In the genomic region with DNA sequence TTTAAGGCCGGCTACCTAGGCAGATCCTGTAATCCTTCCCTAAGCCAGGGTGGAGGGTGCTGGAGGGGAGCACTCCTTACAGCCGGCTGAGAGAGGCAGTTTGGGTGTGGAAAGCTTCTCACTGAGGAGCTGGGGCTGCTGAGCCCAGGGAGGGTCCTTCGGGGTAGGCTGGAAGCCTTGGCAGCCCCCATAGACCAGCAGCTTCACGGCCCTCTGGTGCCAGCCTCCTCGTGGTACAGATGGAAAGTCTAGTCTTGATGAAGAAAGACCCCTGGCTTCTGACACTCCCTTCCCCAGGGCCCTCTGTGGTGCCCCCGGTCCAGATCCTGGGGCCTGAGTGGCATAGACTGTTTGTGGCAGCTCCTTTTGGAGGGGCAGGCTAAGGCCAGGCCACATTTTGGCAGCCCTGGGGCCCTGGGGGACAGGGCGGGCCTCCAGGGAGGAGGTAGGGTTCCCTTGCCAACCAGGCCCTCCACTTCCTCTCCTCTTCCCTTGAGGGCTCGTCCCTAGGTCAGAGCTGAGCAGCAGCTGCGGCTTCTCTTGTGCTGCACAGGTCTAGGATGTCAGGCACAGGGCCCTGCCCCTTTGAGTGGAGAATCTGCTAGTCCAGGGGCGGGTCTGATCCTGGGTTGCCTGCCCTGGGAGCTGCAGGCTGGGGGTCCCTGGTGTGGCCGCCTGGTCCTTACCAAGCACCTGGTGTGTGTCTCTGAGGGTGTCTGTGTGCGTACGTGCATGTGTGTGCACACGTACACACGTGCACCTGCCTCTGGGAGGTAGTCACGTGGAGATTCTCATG, we compare ENCODE assay signal across 8 cellular contexts. TPM values are rescaled to one million over a fixed set of nuclear protein-coding genes. Genes with fewer than 3 reads are reported as not detected.
A peak's percentile ranks its signal among the peaks of the same experiment; 100 is the strongest.
DNase-seq lines count a peak whose midpoint lies in the region; ATAC-seq and TF ChIP-seq lines count a peak whose summit lies in the region.

No MANE protein-coding gene starts in this region.

- no peak overlapping the region for H2AK5ac ChIP-seq in mesendoderm (ENCODE audit: low read length)

- peak; percentile 24 for ATAC-seq in HG03196 (IDR thresholded peaks at IDR 0.05; ENCODE audit: unreplicated experiment)
- no peak for ATAC-seq in activated CD8-positive, alpha-beta memory T cell treated with anti-CD3 and anti-CD28 coated beads, Interleukin-2, amount 10 ng/mL, durations not matched to agents 7 days and 5 days
- ATAC-seq in natural killer cell = no peak

- peaks cover 30% of the 10 kb centered on the region for H3K79me2 ChIP-seq in mesendoderm (ENCODE audit: control insufficient read depth, insufficient read depth, low read length)

- CTCF ChIA-PET in activated CD8-positive, alpha-beta memory T cell treated with anti-CD3 and anti-CD28 coated beads, Interleukin-2, amount 10 ng/mL, durations not matched to agents 7 days and 5 days (lab: Charles Lee) = interaction anchor here (0.9 to 9.1 kb wide), 7 partner anchors 13 to 360 kb away, joined by 3 to 112 read pairs (median 5); a partner anchor contains a TSS

- no peak overlapping the region for H3K27ac ChIP-seq in mesendoderm (ENCODE audit: low read depth, low read length)

- H3K56ac ChIP-seq in mesendoderm (ENCODE audit: low read length) = no peak overlapping the region

- H3K79me1 ChIP-seq in mesendoderm (ENCODE audit: low read length) = peaks cover 23% of the 10 kb centered on the region

- H3K27ac Mint-ChIP-seq in activated CD8-positive, alpha-beta memory T cell treated with anti-CD3 and anti-CD28 coated beads, Interleukin-2, amount 10 ng/mL, durations not matched to agents 7 days and 5 days = peak overlapping the region; percentile 75
- peak overlapping the region; percentile 56 to 65 for H3K27ac Mint-ChIP-seq in natural killer cell

- no peak overlapping the region for H3K23ac ChIP-seq in mesendoderm (ENCODE audit: low read length)

- H3K9ac ChIP-seq in mesendoderm (ENCODE audit: low read length) = no peak overlapping the region

- no CpG with 5 or more reads among the region's 16 CpGs for WGBS in mesendoderm (ENCODE audit: extremely low coverage, insufficient coverage, low lambda C conversion rate)

- no peak overlapping the region for H3K18ac ChIP-seq in mesendoderm (ENCODE audit: low read length)

- H3K36me3 ChIP-seq in mesendoderm (ENCODE audit: control insufficient read depth, insufficient read depth, low read length) = peaks cover 4% of the 10 kb centered on the region

- H3K27me3 Mint-ChIP-seq in activated CD8-positive, alpha-beta memory T cell treated with anti-CD3 and anti-CD28 coated beads, Interleukin-2, amount 10 ng/mL, durations not matched to agents 7 days and 5 days = no peaks in the 10 kb centered on the region
- H3K27me3 Mint-ChIP-seq in natural killer cell (ENCODE audit: low read depth in 2 of 2) = no peaks in the 10 kb centered on the region

- no peak overlapping the region for H2BK15ac ChIP-seq in mesendoderm (replicated peaks; ENCODE audit: low read depth)

- H3K9me3 Mint-ChIP-seq in activated CD8-positive, alpha-beta memory T cell treated with anti-CD3 and anti-CD28 coated beads, Interleukin-2, amount 10 ng/mL, durations not matched to agents 7 days and 5 days (ENCODE audit: low read depth) = no peaks in the 10 kb centered on the region
- H3K9me3 Mint-ChIP-seq in natural killer cell = no peaks in the 10 kb centered on the region

- H2BK120ac ChIP-seq in mesendoderm (ENCODE audit: low read depth, low read length) = no peak overlapping the region

- no peak overlapping the region for H2BK5ac ChIP-seq in mesendoderm (ENCODE audit: low read length)

- no peaks in the 10 kb centered on the region for H3K27me3 ChIP-seq in mesendoderm (ENCODE audit: insufficient read depth, low read length, poor library complexity)

- H3K4me1 ChIP-seq in mesendoderm (ENCODE audit: control insufficient read depth, low read depth, low read length) = no peaks in the 10 kb centered on the region

- H3K4me3 ChIP-seq in mesendoderm (ENCODE audit: low read length) = no peak overlapping the region

- intact Hi-C loops in natural killer cell (cut with micrococcal nuclease) = no loop called here

- H3K4me2 ChIP-seq in mesendoderm (ENCODE audit: low read length) = no peak overlapping the region

- no peak overlapping the region for H4K8ac ChIP-seq in mesendoderm (ENCODE audit: low read depth, low read length)

- H3K36me3 Mint-ChIP-seq in activated CD8-positive, alpha-beta memory T cell treated with anti-CD3 and anti-CD28 coated beads, Interleukin-2, amount 10 ng/mL, durations not matched to agents 7 days and 5 days = peaks cover 11% of the 10 kb centered on the region
- H3K36me3 Mint-ChIP-seq in natural killer cell = no peaks in the 10 kb centered on the region

- no peak overlapping the region for H4K5ac ChIP-seq in mesendoderm (ENCODE audit: low read length)

- DNase-seq in GDM1 (lab: John Stamatoyannopoulos, UW) = peak; percentile 47
- DNase-seq in activated CD8-positive, alpha-beta memory T cell treated with anti-CD3 and anti-CD28 coated beads, Interleukin-2, amount 10 ng/mL, durations not matched to agents 7 days and 5 days = peak; percentile 48
- no peak for DNase-seq in natural killer cell
- no peak for DNase-seq in C1 segment of cervical spinal cord (lab: John Stamatoyannopoulos, UW)
- no peak for DNase-seq in stimulated activated naive CD4-positive, alpha-beta T cell treated with Interleukin-2 at 50 U/mL for 16 hours (lab: John Stamatoyannopoulos, UW)
- DNase-seq in mesendoderm = no peak
- no peak for DNase-seq in NCI-H345 (lab: John Stamatoyannopoulos, UW)

- H3K4ac ChIP-seq in mesendoderm (ENCODE audit: low read depth, low read length) = no peak overlapping the region

- no peak for TF ChIP-seq CTCF in natural killer cell (IDR thresholded peaks at IDR 0.05)

- no peak overlapping the region for H3K4me3 Mint-ChIP-seq in activated CD8-positive, alpha-beta memory T cell treated with anti-CD3 and anti-CD28 coated beads, Interleukin-2, amount 10 ng/mL, durations not matched to agents 7 days and 5 days
- H3K4me3 Mint-ChIP-seq in natural killer cell = no peak overlapping the region

- peaks cover 37% of the 10 kb centered on the region for H3K4me1 Mint-ChIP-seq in activated CD8-positive, alpha-beta memory T cell treated with anti-CD3 and anti-CD28 coated beads, Interleukin-2, amount 10 ng/mL, durations not matched to agents 7 days and 5 days
- peaks cover 33 to 57% of the 10 kb centered on the region in 2 donors for H3K4me1 Mint-ChIP-seq in natural killer cell

RNA-seq across cellular contexts. Expression of a gene that starts 4.8 kb away (rescaled TPM):
- total RNA-seq in activated CD8-positive, alpha-beta memory T cell treated with anti-CD3 and anti-CD28 coated beads, Interleukin-2, amount 10 ng/mL, durations not matched to agents 7 days and 5 days = 100 to 1,000 TPM in 1 of 2 experiments, 10 to 100 TPM in 1; 90.4 to 113 TPM
- 100 to 1,000 TPM; 200 to 271 (median 243) TPM for total RNA-seq in natural killer cell
- 26.9 TPM for polyA plus RNA-seq in mesendoderm (2013, experiment 1 of 2)
- polyA plus RNA-seq in mesendoderm (2013, experiment 2 of 2) = 26.2 TPM

RNA-seq across cellular contexts. Expression of a gene that starts 5.0 kb away (rescaled TPM):
- total RNA-seq in activated CD8-positive, alpha-beta memory T cell treated with anti-CD3 and anti-CD28 coated beads, Interleukin-2, amount 10 ng/mL, durations not matched to agents 7 days and 5 days = not detected
- total RNA-seq in natural killer cell = not detected
- polyA plus RNA-seq in mesendoderm (2013, experiment 1 of 2) = 0.13 TPM
- polyA plus RNA-seq in mesendoderm (2013, experiment 2 of 2) = 0.25 TPM

RNA-seq across cellular contexts. Expression of a gene that starts 31.5 kb away (rescaled TPM):
- total RNA-seq in activated CD8-positive, alpha-beta memory T cell treated with anti-CD3 and anti-CD28 coated beads, Interleukin-2, amount 10 ng/mL, durations not matched to agents 7 days and 5 days = 1 to 10 TPM; 5.7 to 6.7 TPM
- 10 to 100 TPM; 20.5 to 48.8 (median 47.1) TPM for total RNA-seq in natural killer cell
- polyA plus RNA-seq in mesendoderm (2013, experiment 1 of 2) = 9.2 TPM
- polyA plus RNA-seq in mesendoderm (2013, experiment 2 of 2) = 9.5 TPM

RNA-seq across cellular contexts. Expression of a gene that starts 43.4 kb away (rescaled TPM):
- total RNA-seq in activated CD8-positive, alpha-beta memory T cell treated with anti-CD3 and anti-CD28 coated beads, Interleukin-2, amount 10 ng/mL, durations not matched to agents 7 days and 5 days = 10 to 100 TPM in 1 of 2 experiments, 1 to 10 TPM in 1; 8.0 to 17.8 TPM
- 100 to 1,000 TPM; 142 to 315 (median 205) TPM for total RNA-seq in natural killer cell
- polyA plus RNA-seq in mesendoderm (2013, experiment 1 of 2) = 10.1 TPM
- 10.5 TPM for polyA plus RNA-seq in mesendoderm (2013, experiment 2 of 2)

Comparison
In these comparisons a context has a peak if more than half of its experiments do, and no peak if none do; other contexts are left out.
1. DNase-seq: peak in GDM1 (single experiment) and activated CD8-positive, alpha-beta memory T cell treated with anti-CD3 and anti-CD28 coated beads, Interleukin-2, amount 10 ng/mL, durations not matched to agents 7 days and 5 days (single experiment); none in natural killer cell (single experiment), C1 segment of cervical spinal cord (0 of 14), stimulated activated naive CD4-positive, alpha-beta T cell treated with Interleukin-2 at 50 U/mL for 16 hours (single experiment), mesendoderm (single experiment) and NCI-H345 (single experiment).